8 cellular contexts compared by ENCODE assay signal in the genomic region with DNA sequence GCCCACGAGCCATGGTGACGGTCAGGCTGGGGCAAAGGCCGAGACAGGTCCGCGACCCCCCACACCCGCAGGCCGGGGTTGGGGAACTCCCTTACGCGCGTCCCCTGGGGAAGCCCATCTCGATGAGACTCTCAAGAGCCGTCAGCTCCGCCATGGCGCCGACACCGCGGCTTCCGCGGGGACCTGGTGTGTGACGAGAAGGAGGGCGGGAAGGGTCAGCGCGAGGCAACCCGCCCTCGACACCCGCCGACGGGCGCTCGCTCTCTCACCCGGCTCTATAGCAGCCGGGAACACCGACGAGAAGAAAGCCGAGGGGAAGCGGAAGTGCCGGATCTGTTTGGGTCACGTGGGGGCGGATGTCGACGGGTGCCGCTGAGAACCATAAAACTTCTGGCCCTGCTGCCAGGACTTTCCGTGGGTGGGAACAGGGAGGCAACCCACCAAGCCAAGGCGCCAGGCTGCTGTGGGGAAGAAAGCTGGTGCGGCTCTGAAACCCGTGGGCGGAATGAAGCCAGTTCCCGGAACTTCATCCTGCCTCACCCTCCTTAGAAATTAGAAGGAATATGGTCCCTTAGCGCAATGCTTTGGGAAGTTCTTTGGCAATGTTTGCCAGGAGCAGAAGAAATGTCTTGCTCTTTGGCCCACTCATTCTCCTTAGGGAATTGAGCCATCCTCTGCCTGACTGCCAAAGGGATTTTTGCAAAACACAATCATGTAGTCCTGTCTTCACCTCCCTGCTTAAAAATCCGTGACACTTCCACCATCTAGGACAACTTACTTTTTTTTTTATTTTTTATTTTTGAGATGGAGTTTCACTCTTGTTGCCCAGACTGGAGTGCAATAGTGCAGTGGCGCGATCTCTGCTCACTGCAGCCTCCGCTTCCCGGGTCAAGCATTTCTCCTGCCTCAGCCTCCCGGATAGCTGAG. TPM values are rescaled to one million over a fixed set of nuclear protein-coding genes. Genes with fewer than 3 reads are reported as not detected.
DNase-seq lines count a peak whose midpoint lies in the region; ATAC-seq and TF ChIP-seq lines count a peak whose summit lies in the region.

A gene with protein sequence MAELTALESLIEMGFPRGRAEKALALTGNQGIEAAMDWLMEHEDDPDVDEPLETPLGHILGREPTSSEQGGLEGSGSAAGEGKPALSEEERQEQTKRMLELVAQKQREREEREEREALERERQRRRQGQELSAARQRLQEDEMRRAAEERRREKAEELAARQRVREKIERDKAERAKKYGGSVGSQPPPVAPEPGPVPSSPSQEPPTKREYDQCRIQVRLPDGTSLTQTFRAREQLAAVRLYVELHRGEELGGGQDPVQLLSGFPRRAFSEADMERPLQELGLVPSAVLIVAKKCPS (minus strand): TSS at position 304 of the 927 bp plus-strand sequence. CDS start 150 bp downstream, at position 154.

- DNase-seq in AML-193 (lab: John Stamatoyannopoulos, UW) (peak; percentile 78 to 81), HuH-7 (ENCODE audit: low spot score) (peak; percentile 95), OCI-M2 (lab: John Stamatoyannopoulos, UW; ENCODE audit: unreplicated experiment) (peak; percentile 34), activated T-cell treated with anti-CD3 and anti-CD28 coated beads for 24 hours (ENCODE audit: low read depth) (peak; percentile 85), epithelial cell of esophagus (ENCODE audit: low read depth) (peak; percentile 89), mucosa of descending colon (peak; percentile 90 to 94 (median 93))
- peak; percentile 67 to 69 for DNase-seq in stimulated activated CD8-positive, alpha-beta memory T cell treated with anti-CD3 and anti-CD28 coated beads, Interleukin-4, amount 100 ng/mL, for 1 hour (ENCODE audit: low read depth in 2 of 2, low spot score in 1 of 2)

- H3K4me3 ChIP-seq in epithelial cell of esophagus (ENCODE audit: low read length) (peak within 1 kb of the TSS; percentile 92), mucosa of descending colon (peak within 1 kb of the TSS; percentile 99)

- ATAC-seq in GM19351 (IDR thresholded peaks at IDR 0.05; ENCODE audit: unreplicated experiment): peak; percentile 68
- peak; percentile 91 for ATAC-seq in mucosa of descending colon

- intact Hi-C loops in mucosa of descending colon (cut with DNase I, micrococcal nuclease): no loop called here

- H3K4me1 ChIP-seq in mucosa of descending colon (ENCODE audit: low read depth): peaks cover 19% of the 10 kb centered on the region

- no peaks in the 10 kb centered on the region for H3K36me3 ChIP-seq in mucosa of descending colon (ENCODE audit: low read depth)

- no peaks in the 10 kb centered on the region for H3K9me3 ChIP-seq in mucosa of descending colon

- TF ChIP-seq CTCF in epithelial cell of esophagus (IDR thresholded peaks at IDR 0.05; ENCODE audit: insufficient read depth, low read depth, low read length, missing control alignments): no peak
- TF ChIP-seq CTCF in mucosa of descending colon (IDR thresholded peaks at IDR 0.05): no peak

RNA-seq across cellular contexts. Expression of the gene that starts here (rescaled TPM):
- total RNA-seq in mucosa of descending colon: 100 to 1,000 TPM in 1 of 3 donors, 10 to 100 TPM in 2; 79.2 to 138 (median 87.3) TPM

Comparison
In these comparisons a context has a peak if more than half of its experiments do, and no peak if none do; other contexts are left out.
1. Peak in every context shown above with its lines: DNase-seq, ATAC-seq and H3K4me3 ChIP-seq.
2. DNase-seq: peak in every context shown above with its lines; median percentile 95 in HuH-7; 93 in mucosa of descending colon; 89 in epithelial cell of esophagus; 85 in activated T-cell treated with anti-CD3 and anti-CD28 coated beads for 24 hours; 80 in AML-193; 68 in stimulated activated CD8-positive, alpha-beta memory T cell treated with anti-CD3 and anti-CD28 coated beads, Interleukin-4, amount 100 ng/mL, for 1 hour; 34 in OCI-M2.